In the genomic region with DNA sequence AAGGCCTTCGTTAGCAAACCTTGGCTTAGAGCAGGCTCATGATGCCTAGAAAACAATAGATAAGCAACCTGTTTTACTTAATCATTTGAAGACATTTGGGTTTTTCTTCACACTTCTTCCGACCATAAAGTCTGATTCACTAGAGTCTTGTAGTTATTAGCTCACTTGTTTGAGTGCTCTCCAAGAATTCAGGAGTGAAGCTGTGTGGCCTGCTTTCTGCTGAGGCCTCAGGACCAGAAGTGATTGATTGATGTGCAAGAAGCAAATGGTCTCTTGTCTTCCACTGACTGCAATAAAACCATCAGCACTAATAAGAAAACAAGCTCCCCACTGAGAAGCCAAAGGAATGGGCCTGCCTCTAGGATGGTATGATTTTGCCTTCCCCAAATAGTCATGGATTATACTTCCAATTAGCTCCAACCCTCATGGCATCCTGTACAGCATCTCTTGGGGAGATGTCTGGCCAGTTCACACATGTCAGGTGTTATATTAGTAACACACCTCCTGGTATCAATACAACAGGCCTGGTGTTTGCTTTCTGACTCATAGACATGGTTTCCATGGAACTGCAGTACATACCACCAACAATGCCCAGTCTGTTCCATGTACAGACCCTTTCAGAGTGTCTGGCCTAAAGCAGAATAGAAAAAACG, we compare ENCODE assay signal across 19 cellular contexts.
DNase-seq lines count a peak whose midpoint lies in the region; ATAC-seq, FAIRE-seq and TF ChIP-seq lines count a peak whose summit lies in the region.
"Had no signal": no experiment of that assay in that cellular context is flagged by ENCODE, and none has a peak within 500 bp of the region (broad histone marks: within the 10 kb centered on the region; RNA-seq: fewer than 3 reads in every experiment).

No MANE protein-coding gene starts in this region.

- no peak for TF ChIP-seq RAD21 in GM12878 (IDR thresholded peaks at IDR 0.05; ENCODE audit: insufficient read depth, low read depth, low read length)

- H3K27ac Mint-ChIP-seq in naive thymus-derived CD8-positive, alpha-beta T cell = no peak overlapping the region
- H3K27ac Mint-ChIP-seq: T-helper 17 cell had no signal

- H3K27ac ChIP-seq in GM12878 (ENCODE audit: control insufficient read depth, insufficient read depth) (no peak overlapping the region), mesodermal cell (ENCODE audit: low read depth, low read length, severe bottlenecking) (peak overlapping the region; percentile 46), A673 (ENCODE audit: low read depth, low read length, poor library complexity, severe bottlenecking) (no peak overlapping the region)
- H3K27ac ChIP-seq: adrenal gland, gastroesophageal sphincter, KMS-11, left ventricle myocardium inferior had no signal

- no peak overlapping the region for H3K4me3 ChIP-seq in GM12878
- no peak overlapping the region for H3K4me3 ChIP-seq in mesodermal cell (ENCODE audit: extremely low read depth, insufficient read depth, low read length, poor library complexity, severe bottlenecking)
- no peak overlapping the region for H3K4me3 ChIP-seq in A673 (ENCODE audit: low read depth, low read length, poor library complexity, severe bottlenecking)
- H3K4me3 ChIP-seq: adrenal gland, gastroesophageal sphincter, left ventricle myocardium inferior had no signal

- SMC1A ChIA-PET in GM12878 (lab: Charles Lee; ENCODE audit: uncharacterized antibody, unreplicated experiment) = interaction anchor here (0.6 to 2.5 kb wide), 5 partner anchors 11 to 197 kb away, joined by 3 to 7 read pairs (median 4); no protein-coding TSS in a partner anchor

- TF ChIP-seq CTCF in GM12878 (IDR thresholded peaks at IDR 0.05 in 2 of 3, conservative IDR thresholded peaks at IDR 0.05 in 1 of 3; ENCODE audit: control insufficient read depth in 2 of 3, extremely low read depth in 1 of 3, insufficient read depth in 1 of 3, low read depth in 3 of 3, low read length in 3 of 3) = no peak
- TF ChIP-seq CTCF in A673 (conservative IDR thresholded peaks at IDR 0.05; ENCODE audit: low read depth, low read length) = no peak

- intact Hi-C loops in GM12878 (cut with micrococcal nuclease; ENCODE audit: unreplicated experiment) (no loop called here), A673 (cut with micrococcal nuclease; ENCODE audit: unreplicated experiment) (no loop called here)

- peaks cover 0 to 10% (median 0%) of the 10 kb centered on the region in 3 donors for H3K36me3 Mint-ChIP-seq in naive thymus-derived CD8-positive, alpha-beta T cell

- H3K4me2 ChIP-seq in GM12878 (ENCODE audit: control insufficient read depth, insufficient read depth) = no peak overlapping the region
- H3K4me2 ChIP-seq: KMS-11 had no signal

- H3K9me3 Mint-ChIP-seq in naive thymus-derived CD8-positive, alpha-beta T cell = no peaks in the 10 kb centered on the region

- 45% methylated on average over 3 of the region's 3 CpGs for WGBS in GM12878 (ENCODE audit: insufficient coverage, insufficient replicate concordance, low lambda C conversion rate, missing lambda C conversion rate)
- WGBS in mesodermal cell (ENCODE audit: insufficient coverage in 2 of 2), 2 experiments = 89% methylated on average over 1 of the region's 3 CpGs; no CpG with 5 or more reads in 1 of the 2 experiments

- H3K27me3 ChIP-seq in GM12878 (replicated peaks in 1 of 2; ENCODE audit: control insufficient read depth in 2 of 2, insufficient read depth in 2 of 2, low read length in 1 of 2) (no peaks in the 10 kb centered on the region), A673 (replicated peaks; ENCODE audit: insufficient read depth, low read depth, low read length, poor library complexity) (no peaks in the 10 kb centered on the region)
- H3K27me3 ChIP-seq: adrenal gland, gastroesophageal sphincter had no signal

- no peaks in the 10 kb centered on the region for H3K79me2 ChIP-seq in GM12878 (ENCODE audit: control insufficient read depth, insufficient read depth, low read length)

- H4K20me1 ChIP-seq in GM12878 (ENCODE audit: control insufficient read depth, insufficient read depth) = no peaks in the 10 kb centered on the region

- no peaks in the 10 kb centered on the region for H3K4me1 ChIP-seq in GM12878 (ENCODE audit: control insufficient read depth, insufficient read depth, low read length)
- H3K4me1 ChIP-seq in mesodermal cell (ENCODE audit: control insufficient read depth, insufficient read depth, low read length, poor library complexity, severe bottlenecking) = peaks cover 3% of the 10 kb centered on the region
- H3K4me1 ChIP-seq in A673 (ENCODE audit: insufficient read depth, low read length, poor library complexity, severe bottlenecking) = no peaks in the 10 kb centered on the region
- H3K4me1 ChIP-seq: adrenal gland, gastroesophageal sphincter, left ventricle myocardium inferior had no signal

- peaks cover 2 to 13% (median 4%) of the 10 kb centered on the region in 5 donors for H3K27me3 Mint-ChIP-seq in naive thymus-derived CD8-positive, alpha-beta T cell
- H3K27me3 Mint-ChIP-seq: T-helper 17 cell had no signal

- POLR2A ChIA-PET in GM12878 (lab: Charles Lee) = interaction anchor here (0.9 kb wide), 1 partner anchor 13 kb away, joined by 3 read pairs; no protein-coding TSS in a partner anchor
- POLR2A ChIA-PET in A673 (lab: Charles Lee; ENCODE audit: low non-redundant PET) = no interaction called here
- POLR2A ChIA-PET in naive thymus-derived CD8-positive, alpha-beta T cell (lab: Charles Lee) = no interaction called here

- CTCF ChIA-PET in GM12878 (lab: Yijun Ruan, JAX) = interaction anchor here (0.6 to 1.4 kb wide), 4 partner anchors 10 to 24 kb away, joined by 3 to 5 read pairs (median 3); no protein-coding TSS in a partner anchor
- CTCF ChIA-PET in A673 (lab: Charles Lee) = no interaction called here

- BruUV-seq in GM12878 (replicated peaks; lab: Mats Ljungman, UMichigan) (no TSS peak), A673 (replicated peaks; lab: Mats Ljungman, UMichigan) (no TSS peak)

- H3K4me3 Mint-ChIP-seq in naive thymus-derived CD8-positive, alpha-beta T cell = no peak overlapping the region
- H3K4me3 Mint-ChIP-seq: T-helper 17 cell had no signal

- DNase-seq in ELF-1 (ENCODE audit: low read depth, low spot score) (peak; percentile 66), NCI-H146 (lab: John Stamatoyannopoulos, UW) (peak; percentile 74), GM12878 (ENCODE audit: low read depth, low spot score) (no peak), A673 (ENCODE audit: low spot score) (no peak)
- no peak for DNase-seq in naive thymus-derived CD8-positive, alpha-beta T cell
- DNase-seq: adrenal gland, COR-L47, GF-D8, left ventricle myocardium inferior, NCI-H1105, right cardiac atrium, substantia nigra, T-helper 17 cell had no signal

- H3K9me3 ChIP-seq in GM12878 (replicated peaks; ENCODE audit: control insufficient read depth, insufficient read depth, low read length) (no peaks in the 10 kb centered on the region; the same call in 2 of the 3 replicates), mesodermal cell (ENCODE audit: control insufficient read depth, low read length) (no peaks in the 10 kb centered on the region), A673 (ENCODE audit: low read depth, low read length, poor library complexity, severe bottlenecking) (no peaks in the 10 kb centered on the region)
- H3K9me3 ChIP-seq: adrenal gland, gastroesophageal sphincter, left ventricle myocardium inferior had no signal

- no peak for TF ChIP-seq POLR2A in GM12878 (IDR thresholded peaks at IDR 0.05; ENCODE audit: low read depth, low read length)

- H2AFZ ChIP-seq in GM12878 (ENCODE audit: control insufficient read depth, low read depth, low read length) = no peak overlapping the region

- in situ Hi-C loops in GM12878 (cut with MboI) = no loop called here

- TF ChIP-seq EP300 in GM12878 (IDR thresholded peaks at IDR 0.05; ENCODE audit: borderline replicate concordance in 1 of 2, control insufficient read depth in 1 of 2, low read depth in 2 of 2, low read length in 2 of 2) = no peak

- FAIRE-seq in GM12878 (lab: Jason Lieb, UNC) = no peak

- H3K4me1 Mint-ChIP-seq in naive thymus-derived CD8-positive, alpha-beta T cell = peaks cover 0 to 2% (median 0%) of the 10 kb centered on the region in 4 donors
- H3K4me1 Mint-ChIP-seq: T-helper 17 cell had no signal

- H3K9ac ChIP-seq in GM12878 (ENCODE audit: control insufficient read depth, insufficient read depth, low read length) = no peak overlapping the region
- H3K9ac ChIP-seq: KMS-11 had no signal

- H3K36me3 ChIP-seq in GM12878 (ENCODE audit: control insufficient read depth in 2 of 2, insufficient read depth in 2 of 2, low read length in 1 of 2) = no peaks in the 10 kb centered on the region
- no peaks in the 10 kb centered on the region for H3K36me3 ChIP-seq in mesodermal cell (ENCODE audit: control insufficient read depth, insufficient read depth, low read length)
- H3K36me3 ChIP-seq in A673 (ENCODE audit: insufficient read depth, low read length, poor library complexity, severe bottlenecking) = no peaks in the 10 kb centered on the region
- H3K36me3 ChIP-seq: adrenal gland, gastroesophageal sphincter, left ventricle myocardium inferior had no signal

- ATAC-seq in GM12878 = peak; percentile 47
- no peak for ATAC-seq in naive thymus-derived CD8-positive, alpha-beta T cell
- no peak for ATAC-seq in GM21576 (IDR thresholded peaks at IDR 0.05; ENCODE audit: unreplicated experiment)
- ATAC-seq: activated CD4-positive, CD25-positive, alpha-beta regulatory T cell treated with anti-CD3 and anti-CD28 coated beads, Interleukin-2, amount 50 U/mL, for 24 hours; gastroesophageal sphincter; right cardiac atrium; Right ventricle myocardium inferior; T-helper 17 cell had no signal

- RAD21 ChIA-PET in GM12878 (lab: Charles Lee; ENCODE audit: unreplicated experiment) = interaction anchor here (1.2 kb wide), 1 partner anchor 14 kb away, joined by 4 read pairs; no protein-coding TSS in a partner anchor

TF ChIP-seq in GM12878, 131 proteins besides CTCF, POLR2A, EP300 and RAD21 (continues in another document):
- TF ChIP-seq RB1 (IDR thresholded peaks at IDR 0.05; ENCODE audit: borderline replicate concordance) = no peak
- TF ChIP-seq EZH2 (IDR thresholded peaks at IDR 0.05; ENCODE audit: borderline replicate concordance, control insufficient read depth, low read depth, low read length) = no peak
- TF ChIP-seq SUPT20H (IDR thresholded peaks at IDR 0.05; ENCODE audit: borderline replicate concordance, control insufficient read depth, low read depth, low read length) = no peak
- TF ChIP-seq ZNF207 (IDR thresholded peaks at IDR 0.05; ENCODE audit: borderline replicate concordance) = no peak

Comparison
In these comparisons a context has a peak if more than half of its experiments do, and no peak if none do; other contexts are left out.
1. DNase-seq: peak in ELF-1 (single experiment) and NCI-H146 (single experiment); none in GM12878 (single experiment), A673 (single experiment) and naive thymus-derived CD8-positive, alpha-beta T cell (0 of 10).